ENCODE assay signal across 7 cellular contexts in genomic region chr2:150264442-150264841, GRCh38.
"Had no signal": no experiment of that assay in that cellular context is flagged by ENCODE, and none has a peak within 500 bp of the region (broad histone marks: within the 10 kb centered on the region; RNA-seq: fewer than 3 reads in every experiment).

No MANE protein-coding gene starts in this region.

- H3K4me3 Mint-ChIP-seq: GM23338, HFFc6 had no signal

- H3K4me2 ChIP-seq: GM23338 had no signal

- H3K27ac ChIP-seq: HL-60 had no signal

- H2AFZ ChIP-seq: GM23338 had no signal

- FAIRE-seq: HepG2, K562 had no signal

- H3K27ac Mint-ChIP-seq: HFFc6 had no signal

- DNase-seq: H7, HFFc6 had no signal

- H3K36me3 ChIP-seq: HAP-1 had no signal

- H3K9me3 Mint-ChIP-seq: GM23338, HFFc6 had no signal

- H3K9me3 ChIP-seq: HAP-1 had no signal

- H3K4me3 ChIP-seq: GM23338, HAP-1, K562 had no signal
